In genomic region chr5:28499764-28500290, GRCh38 we compare ENCODE assay signal across 26 cellular contexts.
DNase-seq lines count a peak whose midpoint lies in the region; FAIRE-seq and TF ChIP-seq lines count a peak whose summit lies in the region.
"Had no signal": no experiment of that assay in that cellular context is flagged by ENCODE, and none has a peak within 500 bp of the region (broad histone marks: within the 10 kb centered on the region; RNA-seq: fewer than 3 reads in every experiment).

No MANE protein-coding gene starts in this region.

- no peak overlapping the region for H2AFZ ChIP-seq in neuronal stem cell (ENCODE audit: low read length)

- no peak overlapping the region for H3K27ac Mint-ChIP-seq in activated T-helper 1 cell treated with anti-CD3 and anti-CD28 coated beads, Interleukin-12 subunit alpha, Interleukin-12 subunit beta, Interleukin-2, Interleukin-4 antibody, amounts not matched to agents 30 ng/mL and 10 ng/mL and 1 ng/mL, durations not matched to agents 14 hours and 24 hours and 36 hours
- H3K27ac Mint-ChIP-seq: activated B cell treated with CpG ODN at 0.5 μM for 24 hours; activated naive CD8-positive, alpha-beta T cell treated with anti-CD3 and anti-CD28 coated beads, Interleukin-2, amount 10 ng/mL, durations not matched to agents 7 days and 5 days; activated T-cell treated with anti-CD3 and anti-CD28 coated beads, Interleukin-2, amount 50 U/mL, for 24 hours; endodermal cell; natural killer cell; stimulated activated memory B cell treated with anti-CD40 and anti-IgM and Interleukin-4, amounts not matched to agents 10 μg/mL and 1 μg/mL and 100 μg/mL, for 72 hours had no signal

- no peak overlapping the region for H3K27ac ChIP-seq in neuronal stem cell (replicated peaks; ENCODE audit: low read length)
- H3K27ac ChIP-seq: lower lobe of right lung, SK-N-MC, transverse colon had no signal

- no peak overlapping the region for H2BK12ac ChIP-seq in neuronal stem cell (ENCODE audit: low read length)

- H4K91ac ChIP-seq in neuronal stem cell (ENCODE audit: low read depth, low read length, poor library complexity) = no peak overlapping the region

- H2AK5ac ChIP-seq in neuronal stem cell (ENCODE audit: low read depth, low read length) = no peak overlapping the region

- H3K9me3 ChIP-seq in neuronal stem cell (replicated peaks in 1 of 2; ENCODE audit: control insufficient read depth in 2 of 2, insufficient read depth in 1 of 2, low read depth in 1 of 2, low read length in 2 of 2) = no peaks in the 10 kb centered on the region
- H3K9me3 ChIP-seq: lower lobe of right lung, transverse colon had no signal

- no peak overlapping the region for H3K14ac ChIP-seq in neuronal stem cell (ENCODE audit: low read length)

- no peaks in the 10 kb centered on the region for H3K36me3 Mint-ChIP-seq in activated T-helper 1 cell treated with anti-CD3 and anti-CD28 coated beads, Interleukin-12 subunit alpha, Interleukin-12 subunit beta, Interleukin-2, Interleukin-4 antibody, amounts not matched to agents 30 ng/mL and 10 ng/mL and 1 ng/mL, durations not matched to agents 14 hours and 24 hours and 36 hours (ENCODE audit: low read depth)
- H3K36me3 Mint-ChIP-seq: activated naive CD8-positive, alpha-beta T cell treated with anti-CD3 and anti-CD28 coated beads, Interleukin-2, amount 10 ng/mL, durations not matched to agents 7 days and 5 days; natural killer cell; stimulated activated memory B cell treated with anti-CD40 and anti-IgM and Interleukin-4, amounts not matched to agents 10 μg/mL and 1 μg/mL and 100 μg/mL, for 72 hours had no signal

- no peaks in the 10 kb centered on the region for H3K27me3 Mint-ChIP-seq in activated T-helper 1 cell treated with anti-CD3 and anti-CD28 coated beads, Interleukin-12 subunit alpha, Interleukin-12 subunit beta, Interleukin-2, Interleukin-4 antibody, amounts not matched to agents 30 ng/mL and 10 ng/mL and 1 ng/mL, durations not matched to agents 14 hours and 24 hours and 36 hours (ENCODE audit: insufficient read depth)
- H3K27me3 Mint-ChIP-seq: activated B cell treated with CpG ODN at 0.5 μM for 24 hours; activated naive CD8-positive, alpha-beta T cell treated with anti-CD3 and anti-CD28 coated beads, Interleukin-2, amount 10 ng/mL, durations not matched to agents 7 days and 5 days; activated T-cell treated with anti-CD3 and anti-CD28 coated beads, Interleukin-2, amount 50 U/mL, for 24 hours; stimulated activated memory B cell treated with anti-CD40 and anti-IgM and Interleukin-4, amounts not matched to agents 10 μg/mL and 1 μg/mL and 100 μg/mL, for 72 hours had no signal

- H3K27me3 ChIP-seq in neuronal stem cell (ENCODE audit: control insufficient read depth in 3 of 3, insufficient read depth in 3 of 3, low read depth in 1 of 3, low read length in 3 of 3) = no peaks in the 10 kb centered on the region
- H3K27me3 ChIP-seq: transverse colon had no signal

- H3K4ac ChIP-seq in neuronal stem cell (ENCODE audit: low read length) = no peak overlapping the region

- no peak overlapping the region for H3K4me3 Mint-ChIP-seq in activated T-helper 1 cell treated with anti-CD3 and anti-CD28 coated beads, Interleukin-12 subunit alpha, Interleukin-12 subunit beta, Interleukin-2, Interleukin-4 antibody, amounts not matched to agents 30 ng/mL and 10 ng/mL and 1 ng/mL, durations not matched to agents 14 hours and 24 hours and 36 hours
- H3K4me3 Mint-ChIP-seq: activated B cell treated with CpG ODN at 0.5 μM for 24 hours; activated naive CD8-positive, alpha-beta T cell treated with anti-CD3 and anti-CD28 coated beads, Interleukin-2, amount 10 ng/mL, durations not matched to agents 7 days and 5 days; activated T-cell treated with anti-CD3 and anti-CD28 coated beads, Interleukin-2, amount 50 U/mL, for 24 hours; endodermal cell; natural killer cell; stimulated activated memory B cell treated with anti-CD40 and anti-IgM and Interleukin-4, amounts not matched to agents 10 μg/mL and 1 μg/mL and 100 μg/mL, for 72 hours had no signal

- no peaks in the 10 kb centered on the region for H3K79me1 ChIP-seq in neuronal stem cell (ENCODE audit: low read depth, low read length)

- no peak overlapping the region for H2BK120ac ChIP-seq in neuronal stem cell (ENCODE audit: low read depth, low read length)

- FAIRE-seq in HTR-8/SVneo (lab: Jason Lieb, UNC) = no peak
- FAIRE-seq: GM12892 had no signal

- no peak overlapping the region for H3K9ac ChIP-seq in neuronal stem cell (ENCODE audit: low read depth, low read length, poor library complexity)

- H2BK15ac ChIP-seq in neuronal stem cell (ENCODE audit: low read length) = no peak overlapping the region

- intact Hi-C loops in activated T-helper 1 cell treated with anti-CD3 and anti-CD28 coated beads, Interleukin-12 subunit alpha, Interleukin-12 subunit beta, Interleukin-2, Interleukin-4 antibody, amounts not matched to agents 30 ng/mL and 10 ng/mL and 1 ng/mL, durations not matched to agents 14 hours and 24 hours and 36 hours (cut with micrococcal nuclease) = no loop called here

- no peaks in the 10 kb centered on the region for H3K4me1 Mint-ChIP-seq in activated T-helper 1 cell treated with anti-CD3 and anti-CD28 coated beads, Interleukin-12 subunit alpha, Interleukin-12 subunit beta, Interleukin-2, Interleukin-4 antibody, amounts not matched to agents 30 ng/mL and 10 ng/mL and 1 ng/mL, durations not matched to agents 14 hours and 24 hours and 36 hours (ENCODE audit: low read depth)
- H3K4me1 Mint-ChIP-seq: activated B cell treated with CpG ODN at 0.5 μM for 24 hours; activated naive CD8-positive, alpha-beta T cell treated with anti-CD3 and anti-CD28 coated beads, Interleukin-2, amount 10 ng/mL, durations not matched to agents 7 days and 5 days; endodermal cell; natural killer cell; stimulated activated memory B cell treated with anti-CD40 and anti-IgM and Interleukin-4, amounts not matched to agents 10 μg/mL and 1 μg/mL and 100 μg/mL, for 72 hours had no signal

- DNase-seq in HTR-8/SVneo (ENCODE audit: insufficient read length, low spot score) (peak; percentile 10), SK-N-DZ (ENCODE audit: low spot score) (peak; percentile 36), epithelial cell of esophagus (ENCODE audit: low read depth) (peak; percentile 40), neuronal stem cell (ENCODE audit: low spot score) (no peak), NCI-H128 (lab: John Stamatoyannopoulos, UW; ENCODE audit: unreplicated experiment) (no peak), NK-92 (lab: John Stamatoyannopoulos, UW; ENCODE audit: unreplicated experiment) (no peak)
- DNase-seq in activated T-helper 1 cell treated with anti-CD3 and anti-CD28 coated beads, Interleukin-12 subunit alpha, Interleukin-12 subunit beta, Interleukin-2, Interleukin-4 antibody, amounts not matched to agents 30 ng/mL and 10 ng/mL and 1 ng/mL, durations not matched to agents 14 hours and 24 hours and 36 hours (ENCODE audit: low spot score) = no peak
- DNase-seq: activated B cell treated with CpG ODN at 0.5 μM for 24 hours; activated CD4-positive, alpha-beta T cell treated with anti-CD3 and anti-CD28 coated beads, Interleukin-2, amount 50 U/mL, for 1 hour; activated gamma-delta T cell treated with Interleukin-2 at 50 U/mL for 16 hours; activated naive CD8-positive, alpha-beta T cell treated with anti-CD3 and anti-CD28 coated beads, Interleukin-2, amount 10 ng/mL, durations not matched to agents 7 days and 5 days; activated T-cell treated with anti-CD3 and anti-CD28 coated beads, Interleukin-2, amount 50 U/mL, for 24 hours; C1 segment of cervical spinal cord; COR-L47; dermis blood vessel endothelial cell; DMS53; endodermal cell; foreskin melanocyte; KBM-7; lower lobe of right lung; MM.1S; natural killer cell; transverse colon had no signal

- H3K4me3 ChIP-seq in epithelial cell of esophagus (ENCODE audit: low read length) (no peak overlapping the region), neuronal stem cell (ENCODE audit: low read length in 2 of 2) (no peak overlapping the region)
- H3K4me3 ChIP-seq: lower lobe of right lung, SK-N-MC, transverse colon had no signal

- no peak overlapping the region for H3K23ac ChIP-seq in neuronal stem cell (ENCODE audit: low read depth, low read length, poor library complexity)

- peaks cover 8% of the 10 kb centered on the region for H3K9me3 Mint-ChIP-seq in activated T-helper 1 cell treated with anti-CD3 and anti-CD28 coated beads, Interleukin-12 subunit alpha, Interleukin-12 subunit beta, Interleukin-2, Interleukin-4 antibody, amounts not matched to agents 30 ng/mL and 10 ng/mL and 1 ng/mL, durations not matched to agents 14 hours and 24 hours and 36 hours
- H3K9me3 Mint-ChIP-seq: activated B cell treated with CpG ODN at 0.5 μM for 24 hours, endodermal cell had no signal

- no peaks in the 10 kb centered on the region for H3K36me3 ChIP-seq in neuronal stem cell (replicated peaks in 1 of 2; ENCODE audit: control insufficient read depth in 2 of 2, insufficient read depth in 2 of 2, low read length in 2 of 2)
- H3K36me3 ChIP-seq: lower lobe of right lung, transverse colon had no signal

- TF ChIP-seq CTCF in epithelial cell of esophagus (IDR thresholded peaks at IDR 0.05; ENCODE audit: insufficient read depth, low read depth, low read length, missing control alignments) = no peak

- H3K4me1 ChIP-seq in neuronal stem cell (ENCODE audit: control insufficient read depth in 2 of 2, insufficient read depth in 1 of 2, low read depth in 1 of 2, low read length in 2 of 2) = no peaks in the 10 kb centered on the region
- H3K4me1 ChIP-seq: lower lobe of right lung, transverse colon had no signal

- no peak overlapping the region for H4K8ac ChIP-seq in neuronal stem cell (ENCODE audit: low read depth, low read length)

- H3K4me2 ChIP-seq in neuronal stem cell (ENCODE audit: insufficient read depth, low read length, poor library complexity, severe bottlenecking) = no peak overlapping the region

- H2BK5ac ChIP-seq in neuronal stem cell (ENCODE audit: low read length) = no peak overlapping the region

- no peak overlapping the region for H3K18ac ChIP-seq in neuronal stem cell (ENCODE audit: low read length)

Comparison
In these comparisons a context has a peak if more than half of its experiments do, and no peak if none do; other contexts are left out.
1. DNase-seq: peak in HTR-8/SVneo (single experiment), SK-N-DZ (single experiment) and epithelial cell of esophagus (single experiment); none in activated T-helper 1 cell treated with anti-CD3 and anti-CD28 coated beads, Interleukin-12 subunit alpha, Interleukin-12 subunit beta, Interleukin-2, Interleukin-4 antibody, amounts not matched to agents 30 ng/mL and 10 ng/mL and 1 ng/mL, durations not matched to agents 14 hours and 24 hours and 36 hours (single experiment), neuronal stem cell (single experiment), NCI-H128 (single experiment) and NK-92 (single experiment).